Comparison of ENCODE assay signal across 16 cellular contexts in the genomic region with DNA sequence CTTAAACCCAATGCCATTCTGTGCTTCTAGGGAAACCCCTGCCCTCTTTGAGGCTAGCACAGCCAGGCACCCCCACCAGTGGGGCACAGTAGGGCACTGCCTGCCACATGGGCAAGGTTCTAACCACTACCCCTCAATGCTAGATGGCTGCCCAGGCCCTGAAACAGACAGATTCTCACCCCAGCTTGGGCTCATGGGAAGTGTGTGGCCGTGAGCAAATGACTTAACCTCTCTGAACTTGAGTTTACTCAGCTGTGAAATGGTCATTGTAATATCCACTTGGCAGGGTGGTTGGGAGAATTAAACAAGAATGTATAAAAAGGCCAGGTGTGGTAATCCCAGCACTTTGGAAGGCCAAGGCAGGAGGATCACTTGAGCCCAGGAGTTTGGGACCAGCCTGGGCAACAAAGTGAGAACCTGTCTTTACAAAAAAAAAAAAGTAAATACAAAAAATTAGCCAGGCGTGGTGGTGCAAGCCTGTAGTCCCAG.
DNase-seq lines count a peak whose midpoint lies in the region; ATAC-seq and TF ChIP-seq lines count a peak whose summit lies in the region.
"Had no signal": no experiment of that assay in that cellular context is flagged by ENCODE, and none has a peak within 500 bp of the region (broad histone marks: within the 10 kb centered on the region; RNA-seq: fewer than 3 reads in every experiment).

No MANE protein-coding gene starts in this region.

- no peak overlapping the region for H3K4me3 ChIP-seq in RWPE2 (ENCODE audit: severe bottlenecking)
- H3K4me3 ChIP-seq: HAP-1 had no signal

- H3K9me3 ChIP-seq in RWPE2 (ENCODE audit: severe bottlenecking) = no peaks in the 10 kb centered on the region
- H3K9me3 ChIP-seq: HAP-1, neutrophil, SK-N-SH had no signal

- peaks cover 4% of the 10 kb centered on the region for H3K4me1 ChIP-seq in RWPE2 (ENCODE audit: insufficient read depth, poor library complexity, severe bottlenecking)

- H3K36me3 ChIP-seq in RWPE2 (ENCODE audit: low read depth) = peaks cover 97% of the 10 kb centered on the region

- H3K27ac ChIP-seq in RWPE2 (ENCODE audit: poor library complexity, severe bottlenecking) (no peak overlapping the region), substantia nigra (ENCODE audit: low read depth, low read length, poor library complexity, severe bottlenecking) (peak overlapping the region; percentile 85)
- H3K27ac ChIP-seq: neutrophil had no signal

- H3K27me3 ChIP-seq in RWPE2 (ENCODE audit: insufficient read depth, poor library complexity, severe bottlenecking) = no peaks in the 10 kb centered on the region
- H3K27me3 ChIP-seq: neutrophil had no signal

- peak; percentile 21 for DNase-seq in DMS53 (lab: John Stamatoyannopoulos, UW)
- no peak for DNase-seq in DMS53 treated with DMSO at 0.1 percent for 48 hours (lab: John Stamatoyannopoulos, UW; ENCODE audit: unreplicated experiment)
- no peak for DNase-seq in RWPE2 (ENCODE audit: low spot score)
- DNase-seq in kidney tubule cell (ENCODE audit: low spot score) = peak; percentile 13
- no peak for DNase-seq in substantia nigra (lab: John Stamatoyannopoulos, UW)
- DNase-seq in stimulated activated naive CD8-positive, alpha-beta T cell treated with anti-CD3 and anti-CD28 coated beads, Interleukin-15, Interleukin-2, amounts not matched to agents 100 U/mL and 50 U/mL, for 24 hours = no peak
- DNase-seq: CD8-positive, alpha-beta T cell; foreskin melanocyte; NCI-H2171; stimulated activated naive CD4-positive, alpha-beta T cell treated with Interleukin-2 at 50 U/mL for 16 hours had no signal

- TF ChIP-seq CTCF in RWPE2 (IDR thresholded peaks at IDR 0.05; ENCODE audit: poor library complexity, severe bottlenecking) = peak; percentile 24

- ATAC-seq in RWPE2 (ENCODE audit: low read depth) (no peak), GM21360 (IDR thresholded peaks at IDR 0.05; ENCODE audit: unreplicated experiment) (no peak), HG03108 (IDR thresholded peaks at IDR 0.05; ENCODE audit: unreplicated experiment) (no peak)
- no peak for ATAC-seq in stimulated activated naive CD8-positive, alpha-beta T cell treated with anti-CD3 and anti-CD28 coated beads, Interleukin-15, Interleukin-2, amounts not matched to agents 100 U/mL and 50 U/mL, for 24 hours
- ATAC-seq: activated CD8-positive, alpha-beta T cell treated with anti-CD3 and anti-CD28 coated beads, Interleukin-2, amount 10 ng/mL, durations not matched to agents 7 days and 5 days; CD8-positive, alpha-beta T cell had no signal

Comparison
In these comparisons a context has a peak if more than half of its experiments do, and no peak if none do; other contexts are left out.
1. DNase-seq: peak in DMS53 (single experiment) and kidney tubule cell (single experiment); none in DMS53 treated with DMSO at 0.1 percent for 48 hours (single experiment), RWPE2 (single experiment), substantia nigra (0 of 49) and stimulated activated naive CD8-positive, alpha-beta T cell treated with anti-CD3 and anti-CD28 coated beads, Interleukin-15, Interleukin-2, amounts not matched to agents 100 U/mL and 50 U/mL, for 24 hours (single experiment).